In genomic region chr20:13772529-13772928, GRCh38 we compare ENCODE assay signal across 10 cellular contexts. TPM values are rescaled to one million over a fixed set of nuclear protein-coding genes. Genes with fewer than 3 reads are reported as not detected.
DNase-seq lines count a peak whose midpoint lies in the region; ATAC-seq and TF ChIP-seq lines count a peak whose summit lies in the region.
"Had no signal": no experiment of that assay in that cellular context is flagged by ENCODE, and none has a peak within 500 bp of the region (broad histone marks: within the 10 kb centered on the region; RNA-seq: fewer than 3 reads in every experiment).

No MANE protein-coding gene starts in this region.

- TF ChIP-seq POLR2A in tibial nerve (IDR thresholded peaks at IDR 0.05): no peak

- peak overlapping the region; percentile 28 for H3K9ac ChIP-seq in DND-41 (ENCODE audit: low read depth, low read length)

- H3K4me1 Mint-ChIP-seq in central memory CD8-positive, alpha-beta T cell: peaks cover 9% of the 10 kb centered on the region
- H3K4me1 Mint-ChIP-seq in osteocyte (ENCODE audit: unreplicated experiment): no peaks in the 10 kb centered on the region

- no peaks in the 10 kb centered on the region for H3K27me3 Mint-ChIP-seq in central memory CD8-positive, alpha-beta T cell
- no peaks in the 10 kb centered on the region for H3K27me3 Mint-ChIP-seq in osteocyte (ENCODE audit: unreplicated experiment)

- H3K4me2 ChIP-seq in DND-41 (ENCODE audit: insufficient read depth, low read length): peak overlapping the region; percentile 8; the same call in 1 of the 2 replicates

- no peak for ATAC-seq in DND-41 (ENCODE audit: insufficient read depth, low read depth)
- no peak for ATAC-seq in central memory CD8-positive, alpha-beta T cell (replicated peaks; ENCODE audit: extremely low read depth, poor library complexity, severe bottlenecking)

- peak overlapping the region; percentile 73 for H3K27ac ChIP-seq in DND-41 (ENCODE audit: low read length)
- H3K27ac ChIP-seq in tibial nerve: no peak overlapping the region

- H3K9me3 ChIP-seq in DND-41 (ENCODE audit: insufficient read depth, low read length, severe bottlenecking) (peaks cover 6% of the 10 kb centered on the region), tibial nerve (no peaks in the 10 kb centered on the region)
- H3K9me3 ChIP-seq: HAP-1 had no signal

- peak overlapping the region; percentile 33 for H3K27ac Mint-ChIP-seq in central memory CD8-positive, alpha-beta T cell (ENCODE audit: low read depth)
- peak overlapping the region; percentile 24 for H3K27ac Mint-ChIP-seq in osteocyte (ENCODE audit: unreplicated experiment)

- no peak for TF ChIP-seq EP300 in tibial nerve (IDR thresholded peaks at IDR 0.05)

- no peak overlapping the region for H2AFZ ChIP-seq in DND-41 (ENCODE audit: low read depth, low read length)

- H3K79me2 ChIP-seq in DND-41 (ENCODE audit: insufficient read depth, low read length): peaks cover 69% of the 10 kb centered on the region

- no peaks in the 10 kb centered on the region for H3K9me3 Mint-ChIP-seq in central memory CD8-positive, alpha-beta T cell
- no peaks in the 10 kb centered on the region for H3K9me3 Mint-ChIP-seq in osteocyte (ENCODE audit: unreplicated experiment)

- 69 to 72% methylated on average over 4 of the region's 4 CpGs for WGBS in tibial nerve, 2 donors

- DNase-seq in DND-41: no peak
- DNase-seq in HT1080 (ENCODE audit: low read depth): peak; percentile 8
- no peak for DNase-seq in central memory CD8-positive, alpha-beta T cell (ENCODE audit: low spot score in 2 of 2)
- no peak for DNase-seq in osteocyte (ENCODE audit: extremely low spot score, unreplicated experiment)
- no peak for DNase-seq in RKO (ENCODE audit: low spot score)
- DNase-seq in tibial nerve (ENCODE audit: low spot score in 2 of 2): no peak
- no peak for DNase-seq in NCI-H2081 treated with DMSO at 0.1 percent for 48 hours (lab: John Stamatoyannopoulos, UW)
- DNase-seq: C1 segment of cervical spinal cord, DMS153 had no signal

- H3K36me3 ChIP-seq in DND-41 (ENCODE audit: insufficient read depth, low read length) (peaks cover 95% of the 10 kb centered on the region), tibial nerve (peaks cover 0 to 85% (median 6%) of the 10 kb centered on the region in 3 donors)

- H3K4me3 Mint-ChIP-seq in central memory CD8-positive, alpha-beta T cell: no peak overlapping the region
- no peak overlapping the region for H3K4me3 Mint-ChIP-seq in osteocyte (ENCODE audit: unreplicated experiment)

- peaks cover 38% of the 10 kb centered on the region for H3K36me3 Mint-ChIP-seq in central memory CD8-positive, alpha-beta T cell (ENCODE audit: insufficient read depth)
- H3K36me3 Mint-ChIP-seq in osteocyte (ENCODE audit: unreplicated experiment): peaks cover 49% of the 10 kb centered on the region

- H3K4me1 ChIP-seq in DND-41 (ENCODE audit: insufficient read depth, low read length): peaks cover 55% of the 10 kb centered on the region
- peaks cover 0 to 7% (median 0%) of the 10 kb centered on the region in 4 donors for H3K4me1 ChIP-seq in tibial nerve
- H3K4me1 ChIP-seq: HAP-1 had no signal

- H4K20me1 ChIP-seq in DND-41 (ENCODE audit: insufficient read depth, low read length): no peaks in the 10 kb centered on the region

- H3K4me3 ChIP-seq in DND-41 (ENCODE audit: low read depth in 1 of 2, low read length in 2 of 2) (no peak overlapping the region), tibial nerve (no peak overlapping the region)
- H3K4me3 ChIP-seq: HAP-1 had no signal

- no peak for TF ChIP-seq CTCF in DND-41 (IDR thresholded peaks at IDR 0.05; ENCODE audit: borderline replicate concordance, extremely low read depth, low read length, poor library complexity, severe bottlenecking)
- TF ChIP-seq CTCF in osteocyte (IDR thresholded peaks at IDR 0.05): no peak
- TF ChIP-seq CTCF in tibial nerve (IDR thresholded peaks at IDR 0.05): no peak

- H3K27me3 ChIP-seq in DND-41 (ENCODE audit: insufficient read depth, low read length, poor library complexity) (no peaks in the 10 kb centered on the region), tibial nerve (no peaks in the 10 kb centered on the region)

RNA-seq across cellular contexts. Expression of gene ESF1, which starts 12.2 kb away (rescaled TPM):
- total RNA-seq in HT1080 (2014; rRNA removed; shearing (Covaris generic)): 11.4 and 11.5 TPM in 2 replicates
- 11.3 and 17.9 TPM in 2 replicates for polyA plus RNA-seq in HT1080 (2015; cell fraction: cytosol; rRNA removed)
- 21.1 and 24.1 TPM in 2 replicates for polyA plus RNA-seq in HT1080 (2015; cell fraction: nucleus; rRNA removed)
- total RNA-seq in osteocyte: 11.3 and 11.8 TPM in 2 replicates
- total RNA-seq in tibial nerve: 10 to 100 TPM; 14.9 to 28.0 (median 16.5) TPM

RNA-seq across cellular contexts. Expression of gene NDUFAF5, which starts 12.3 kb away (rescaled TPM):
- total RNA-seq in HT1080 (2014; rRNA removed; shearing (Covaris generic)): 17.4 and 20.1 TPM in 2 replicates
- 15.6 and 15.8 TPM in 2 replicates for polyA plus RNA-seq in HT1080 (2015; cell fraction: cytosol; rRNA removed)
- polyA plus RNA-seq in HT1080 (2015; cell fraction: nucleus; rRNA removed): 29.1 and 36.5 TPM in 2 replicates
- total RNA-seq in osteocyte (19.4 and 20.4 TPM in 2 replicates), tibial nerve (10 to 100 TPM; 11.2 to 32.1 (median 21.2) TPM)
